1 cellular context compared by ENCODE assay signal in the genomic region with DNA sequence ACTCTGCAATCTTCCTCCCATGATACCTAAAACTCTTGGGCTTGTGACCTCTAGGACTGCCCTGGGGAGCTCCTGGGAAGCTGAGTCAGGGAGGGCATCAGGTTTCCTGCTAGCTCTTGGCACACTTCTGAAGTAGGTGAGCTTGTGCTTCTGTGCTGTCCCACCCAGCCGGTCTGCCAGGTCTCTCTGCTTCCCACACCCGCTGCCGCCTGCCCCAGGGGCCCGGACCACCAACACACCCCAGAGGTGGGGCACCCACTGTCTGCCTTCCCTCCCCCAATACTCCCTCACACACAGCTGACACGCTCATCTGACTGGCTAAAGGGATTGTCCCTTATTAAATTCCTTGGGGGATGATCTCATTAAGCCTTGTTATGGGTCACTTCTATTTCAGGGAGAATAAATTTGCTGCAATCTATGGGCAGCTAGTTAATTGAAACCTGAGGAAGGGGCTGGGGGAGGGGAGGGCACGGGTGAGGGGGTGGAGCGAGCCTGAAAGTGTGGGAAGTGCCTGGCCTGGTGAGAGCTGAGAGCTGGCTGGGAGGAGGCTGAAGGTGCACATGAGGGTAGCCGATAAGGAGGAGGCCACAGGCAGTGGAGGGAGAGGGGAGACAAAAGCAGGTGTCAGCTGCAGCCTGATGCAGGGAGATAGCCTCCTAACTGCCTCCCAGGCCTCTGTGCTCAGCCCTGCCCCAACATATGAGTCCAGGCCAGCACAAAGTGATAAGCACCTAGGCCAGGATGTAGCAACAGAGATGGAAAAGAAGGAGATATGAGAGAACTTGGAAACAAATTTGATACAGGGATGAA.
TF ChIP-seq lines count a peak whose summit lies in the region.

No MANE protein-coding gene starts in this region.

TF ChIP-seq in K562, 482 proteins besides CTCF, POLR2A, EP300 and RAD21 (continued from another document):
- no peak for TF ChIP-seq DLX4 (CRISPR knock-in tag; IDR thresholded peaks at IDR 0.05)
- peak; percentile 99 for TF ChIP-seq TCF3 (CRISPR knock-in tag; IDR thresholded peaks at IDR 0.05)
- TF ChIP-seq DPF2 (IDR thresholded peaks at IDR 0.05): peak; percentile 97
- no peak for TF ChIP-seq ELK3 (CRISPR knock-in tag; IDR thresholded peaks at IDR 0.05)
- no peak for TF ChIP-seq RERE (CRISPR knock-in tag; IDR thresholded peaks at IDR 0.05; ENCODE audit: borderline replicate concordance)
- no peak for TF ChIP-seq RFX5 (IDR thresholded peaks at IDR 0.05; ENCODE audit: low read depth, low read length)
- TF ChIP-seq SOX6 (IDR thresholded peaks at IDR 0.05): peak; percentile 98
- no peak for TF ChIP-seq CHD2 (IDR thresholded peaks at IDR 0.05; ENCODE audit: low read depth, low read length)
- peak; percentile 78 for TF ChIP-seq CREB1 (IDR thresholded peaks at IDR 0.05)
- 0 out of 2 replicates have a peak, but pooled peaks have one; percentile 25 for TF ChIP-seq CREB1 (CRISPR knock-in tag; IDR thresholded peaks at IDR 0.05)
- TF ChIP-seq EP400 (IDR thresholded peaks at IDR 0.05): peak; percentile 63; the same call in 1 of the 2 replicates
- TF ChIP-seq ZNF589 (CRISPR knock-in tag; IDR thresholded peaks at IDR 0.05; ENCODE audit: low read depth): peak; percentile 97
- TF ChIP-seq MBD2 (IDR thresholded peaks at IDR 0.05; ENCODE audit: borderline replicate concordance, low read depth): peak; percentile 78
- TF ChIP-seq AFF1 (IDR thresholded peaks at IDR 0.05; ENCODE audit: low read depth in 1 of 2, partially characterized antibody in 2 of 2): peak in 1 of 2 experiments; percentile 95
- no peak for TF ChIP-seq ERF (CRISPR knock-in tag; IDR thresholded peaks at IDR 0.05)
- TF ChIP-seq, protein P1, sequence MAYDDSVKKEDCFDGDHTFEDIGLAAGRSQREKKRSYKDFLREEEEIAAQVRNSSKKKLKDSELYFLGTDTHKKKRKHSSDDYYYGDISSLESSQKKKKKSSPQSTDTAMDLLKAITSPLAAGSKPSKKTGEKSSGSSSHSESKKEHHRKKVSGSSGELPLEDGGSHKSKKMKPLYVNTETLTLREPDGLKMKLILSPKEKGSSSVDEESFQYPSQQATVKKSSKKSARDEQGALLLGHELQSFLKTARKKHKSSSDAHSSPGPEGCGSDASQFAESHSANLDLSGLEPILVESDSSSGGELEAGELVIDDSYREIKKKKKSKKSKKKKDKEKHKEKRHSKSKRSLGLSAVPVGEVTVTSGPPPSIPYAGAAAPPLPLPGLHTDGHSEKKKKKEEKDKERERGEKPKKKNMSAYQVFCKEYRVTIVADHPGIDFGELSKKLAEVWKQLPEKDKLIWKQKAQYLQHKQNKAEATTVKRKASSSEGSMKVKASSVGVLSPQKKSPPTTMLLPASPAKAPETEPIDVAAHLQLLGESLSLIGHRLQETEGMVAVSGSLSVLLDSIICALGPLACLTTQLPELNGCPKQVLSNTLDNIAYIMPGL (CRISPR knock-in tag; IDR thresholded peaks at IDR 0.05): no peak
- no peak; the same call in 1 of the 2 replicates for TF ChIP-seq NR2C1 (IDR thresholded peaks at IDR 0.05)
- TF ChIP-seq NR2C1 (tag; IDR thresholded peaks at IDR 0.05): peak; percentile 83
- 0 out of 2 replicates have a peak, but pooled peaks have one; percentile 8 for TF ChIP-seq TEAD2 (tag; IDR thresholded peaks at IDR 0.05)
